ENCODE assay signal across 17 cellular contexts in the genomic region with DNA sequence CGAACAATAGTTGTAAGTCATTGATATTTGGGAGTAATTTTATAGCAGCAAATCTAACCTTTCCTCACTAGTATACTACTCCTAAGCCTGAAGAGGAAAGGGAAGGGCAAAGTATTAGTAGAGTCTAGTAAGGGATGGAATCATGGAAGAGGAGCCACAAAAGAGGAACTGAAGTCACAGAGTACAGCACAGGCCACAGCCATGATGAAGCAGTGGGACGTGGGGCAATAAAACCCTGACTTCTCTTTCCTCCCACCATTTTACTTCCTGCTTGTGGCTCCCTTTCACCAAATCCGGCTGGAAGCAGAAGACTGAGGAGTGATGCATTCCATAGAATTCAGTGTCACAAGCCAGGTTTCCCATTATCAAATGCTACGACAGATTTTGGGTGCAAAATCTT. TPM values are rescaled to one million over a fixed set of nuclear protein-coding genes. Genes with fewer than 3 reads are reported as not detected.
DNase-seq lines count a peak whose midpoint lies in the region; ATAC-seq and TF ChIP-seq lines count a peak whose summit lies in the region.
"Had no signal": no experiment of that assay in that cellular context is flagged by ENCODE, and none has a peak within 500 bp of the region (broad histone marks: within the 10 kb centered on the region; RNA-seq: fewer than 3 reads in every experiment).

No MANE protein-coding gene starts in this region.

- peak overlapping the region; percentile 10 for H2AFZ ChIP-seq in osteoblast (ENCODE audit: low read length)
- H2AFZ ChIP-seq: GM23338 had no signal

- H3K4me2 ChIP-seq in osteoblast (ENCODE audit: insufficient read depth, low read length), result no peak overlapping the region
- H3K4me2 ChIP-seq: GM23338 had no signal

- H3K4me3 ChIP-seq in osteoblast (ENCODE audit: insufficient read depth, low read length), result no peak overlapping the region
- H3K4me3 ChIP-seq: GM12878, GM23338, HAP-1 had no signal

- DNase-seq in KBM-7 (peak; percentile 89), MV-4-11 (lab: John Stamatoyannopoulos, UW) (peak; percentile 25), SKM-1 treated with dmso at 0.1 percent for 144 hours (lab: John Stamatoyannopoulos, UW; ENCODE audit: unreplicated experiment) (peak; percentile 51), osteoblast (ENCODE audit: insufficient read length, low spot score, missing footprints) (no peak), ACHN (no peak), left colon (no peak)
- DNase-seq in activated CD8-positive, alpha-beta memory T cell treated with anti-CD3 and anti-CD28 coated beads, Interleukin-2, amount 50 U/mL, for 4 hours, result no peak
- DNase-seq: C1 segment of cervical spinal cord; CD4-positive, alpha-beta memory T cell; DMS79; IMR-90 had no signal

- H3K27ac ChIP-seq in osteoblast (ENCODE audit: low read depth, low read length), result no peak overlapping the region

- H3K27me3 ChIP-seq in osteoblast (ENCODE audit: insufficient read depth, low read length), result no peaks in the 10 kb centered on the region

- H3K9me3 ChIP-seq in osteoblast (ENCODE audit: low read depth, low read length), result no peaks in the 10 kb centered on the region
- H3K9me3 ChIP-seq: HAP-1 had no signal

- no peaks in the 10 kb centered on the region for H4K20me1 ChIP-seq in osteoblast (ENCODE audit: insufficient read depth, low read length)

- no peaks in the 10 kb centered on the region for H3K36me3 ChIP-seq in osteoblast (ENCODE audit: insufficient read depth, low read length)
- H3K36me3 ChIP-seq: HAP-1 had no signal

- H3K4me1 ChIP-seq in osteoblast (ENCODE audit: insufficient read depth, low read length), result no peaks in the 10 kb centered on the region
- H3K4me1 ChIP-seq: HAP-1 had no signal

- intact Hi-C loops in left colon (cut with DNase I, micrococcal nuclease), result no loop called here

- TF ChIP-seq CTCF in osteoblast (IDR thresholded peaks at IDR 0.05; ENCODE audit: extremely low read depth, low read depth, low read length), result no peak

- no peaks in the 10 kb centered on the region for H3K79me2 ChIP-seq in osteoblast (ENCODE audit: insufficient read depth, low read length)

- no peak for ATAC-seq in left colon
- no peak for ATAC-seq in HG03175 (IDR thresholded peaks at IDR 0.05; ENCODE audit: unreplicated experiment)
- ATAC-seq: GM12878, GM23338 had no signal

- in situ Hi-C loops in KBM-7 (cut with MboI; ENCODE audit: low pct_unique_long_range_greater_than_20kb, low sequenced_read_pairs) (no loop called here), ACHN (cut with HindIII; ENCODE audit: low pct_ligation_motif_present, low pct_unique_long_range_greater_than_20kb, low sequenced_read_pairs) (no loop called here)

RNA-seq across cellular contexts. Expression of a gene that starts 58.7 kb away (rescaled TPM):
- total RNA-seq in osteoblast (2.2 and 3.5 TPM in 2 replicates), left colon (not detected)
- total RNA-seq: B cell; CD4-positive, alpha-beta memory T cell; GM12878; GM23338; HT-29 had no signal

Comparison
In these comparisons a context has a peak if more than half of its experiments do, and no peak if none do; other contexts are left out.
1. DNase-seq: peak in KBM-7 (single experiment), MV-4-11 (single experiment) and SKM-1 treated with dmso at 0.1 percent for 144 hours (single experiment); none in osteoblast (single experiment), ACHN (single experiment), left colon (0 of 2) and activated CD8-positive, alpha-beta memory T cell treated with anti-CD3 and anti-CD28 coated beads, Interleukin-2, amount 50 U/mL, for 4 hours (single experiment).